In the genomic region with DNA sequence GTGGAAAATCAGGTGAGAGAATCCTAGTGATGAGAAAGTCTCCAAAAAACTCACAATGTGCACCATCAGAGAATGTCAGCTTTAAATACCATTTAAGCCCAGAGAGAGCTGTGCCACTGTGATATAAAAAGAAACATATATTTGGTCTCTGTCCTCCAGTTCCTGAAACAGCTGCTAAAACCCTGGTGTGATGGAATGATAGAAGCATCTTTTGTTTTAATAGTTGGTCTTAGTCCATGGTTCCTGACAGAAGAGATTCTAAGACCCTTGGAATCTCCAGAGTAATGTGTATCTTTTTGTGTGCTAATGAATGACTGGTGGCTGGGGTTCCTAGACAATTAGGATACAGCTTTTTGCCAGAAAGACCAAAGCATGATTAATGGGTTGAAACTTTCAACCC, we compare ENCODE assay signal across 8 cellular contexts.
"Had no signal": no experiment of that assay in that cellular context is flagged by ENCODE, and none has a peak within 500 bp of the region (broad histone marks: within the 10 kb centered on the region; RNA-seq: fewer than 3 reads in every experiment).

No MANE protein-coding gene starts in this region.

- ATAC-seq: HCT116, K562 had no signal

- H2AFZ ChIP-seq: GM23248 had no signal

- H3K4me3 ChIP-seq: GM23248, HAP-1, K562 had no signal

- DNase-seq: GM23248, GOT3, H7, HFFc6, IMR-90 had no signal

- H3K27ac Mint-ChIP-seq: HFFc6 had no signal

- H3K9ac ChIP-seq: GM23248 had no signal

- H3K36me3 ChIP-seq: HAP-1 had no signal

- H3K4me1 ChIP-seq: HAP-1 had no signal

- H3K27ac ChIP-seq: GM23248 had no signal

- H3K9me3 ChIP-seq: HAP-1 had no signal

- H3K4me3 Mint-ChIP-seq: HFFc6 had no signal
